ENCODE assay signal across 8 cellular contexts in the genomic region with DNA sequence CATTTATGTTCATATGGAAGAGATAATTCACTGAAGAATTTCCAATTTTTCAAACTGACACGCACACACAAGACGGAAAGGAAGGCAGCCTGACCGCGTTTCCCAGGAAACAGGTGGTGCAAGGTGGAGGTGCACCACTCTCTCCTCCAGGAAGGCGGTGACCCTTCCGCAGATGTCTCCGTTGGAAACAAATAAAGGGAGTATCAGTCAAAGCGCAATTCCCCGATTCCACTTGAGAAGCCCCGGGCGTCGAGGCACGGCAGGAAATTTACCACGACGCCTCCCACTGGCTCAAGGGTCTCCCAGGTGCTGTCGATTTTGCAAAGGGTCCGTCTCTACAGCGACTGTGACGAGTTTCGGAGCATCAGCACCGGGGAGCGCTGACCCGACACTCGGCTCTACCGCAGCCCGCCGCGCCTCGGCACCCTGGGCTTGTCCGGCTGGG. TPM values are rescaled to one million over a fixed set of nuclear protein-coding genes. Genes with fewer than 3 reads are reported as not detected.
DNase-seq lines count a peak whose midpoint lies in the region; ATAC-seq and TF ChIP-seq lines count a peak whose summit lies in the region.

No MANE protein-coding gene starts in this region.

- TF ChIP-seq RAD21 in liver (IDR thresholded peaks at IDR 0.05), result no peak

- no peak for DNase-seq in CD8-positive, alpha-beta T cell
- peak; percentile 57 for DNase-seq in HT-29 (ENCODE audit: low spot score)
- DNase-seq in astrocyte of the cerebellum (ENCODE audit: low read depth), result no peak
- no peak for DNase-seq in upper lobe of left lung
- DNase-seq in sciatic nerve (ENCODE audit: low spot score), result no peak
- DNase-seq in activated naive CD4-positive, alpha-beta T cell (lab: John Stamatoyannopoulos, UW), result no peak
- no peak for DNase-seq in GM20000 (ENCODE audit: low spot score)

- no peaks in the 10 kb centered on the region for H3K27me3 Mint-ChIP-seq in CD8-positive, alpha-beta T cell (ENCODE audit: low read depth)

- H3K4me1 Mint-ChIP-seq in CD8-positive, alpha-beta T cell (ENCODE audit: low read depth), result peaks cover 24% of the 10 kb centered on the region

- peaks cover 19% of the 10 kb centered on the region for H3K9me3 Mint-ChIP-seq in CD8-positive, alpha-beta T cell

- peak overlapping the region; percentile 79 for H3K27ac Mint-ChIP-seq in CD8-positive, alpha-beta T cell

- TF ChIP-seq POLR2A in upper lobe of left lung (IDR thresholded peaks at IDR 0.05), result no peak

- CTCF ChIA-PET in CD8-positive, alpha-beta T cell (lab: Charles Lee), result interaction anchor here (0.6 kb wide), 2 partner anchors 40 to 49 kb away, joined by 3 read pairs; no protein-coding TSS in a partner anchor

- in situ Hi-C loops in astrocyte of the cerebellum (cut with HindIII; ENCODE audit: low sequenced_read_pairs), result no loop called here

- peaks cover 19% of the 10 kb centered on the region for H3K36me3 Mint-ChIP-seq in CD8-positive, alpha-beta T cell

- POLR2A ChIA-PET in CD8-positive, alpha-beta T cell (lab: Charles Lee), result no interaction called here

- H3K4me3 Mint-ChIP-seq in CD8-positive, alpha-beta T cell, result peak overlapping the region; percentile 89

- WGBS in liver, result 4% methylated on average over 30 of the region's 30 CpGs
- 1% methylated on average over 7 to 22 of the region's 30 CpGs for WGBS in upper lobe of left lung, 2 donors

- peak overlapping the region in 1 of 2 donors; percentile 78 for H3K9ac ChIP-seq in liver (ENCODE audit: low read depth in 1 of 2, low read length in 2 of 2)

- intact Hi-C loops in CD8-positive, alpha-beta T cell (cut with DNase I, micrococcal nuclease), result loop anchor here (2.0 to 10.0 kb wide), 13 partner anchors 174 to 1888 kb away; a partner anchor contains a TSS
- intact Hi-C loops in sciatic nerve (cut with DNase I), result no loop called here

- TF ChIP-seq EP300 in upper lobe of left lung (IDR thresholded peaks at IDR 0.05), result no peak

- H3K9me3 ChIP-seq in CD8-positive, alpha-beta T cell (ENCODE audit: low read length), result no peaks in the 10 kb centered on the region
- no peaks in the 10 kb centered on the region for H3K9me3 ChIP-seq in liver (ENCODE audit: control insufficient read depth in 4 of 4, low read length in 3 of 4)
- no peaks in the 10 kb centered on the region for H3K9me3 ChIP-seq in upper lobe of left lung

- H3K36me3 ChIP-seq in CD8-positive, alpha-beta T cell (ENCODE audit: insufficient read depth, low read length), result no peaks in the 10 kb centered on the region
- no peaks in the 10 kb centered on the region for H3K36me3 ChIP-seq in liver (ENCODE audit: control insufficient read depth in 4 of 4, insufficient read depth in 3 of 4, low read depth in 1 of 4, low read length in 3 of 4)
- H3K36me3 ChIP-seq in upper lobe of left lung, result peaks cover 0 to 4% (median 0%) of the 10 kb centered on the region in 4 donors

- ATAC-seq in CD8-positive, alpha-beta T cell, result no peak
- ATAC-seq in upper lobe of left lung (ENCODE audit: low FRiP score in 2 of 2), result no peak
- ATAC-seq in sciatic nerve, result no peak

- peaks cover 16% of the 10 kb centered on the region for H3K4me1 ChIP-seq in CD8-positive, alpha-beta T cell (ENCODE audit: insufficient read depth, low read length)
- H3K4me1 ChIP-seq in liver (ENCODE audit: control insufficient read depth in 4 of 4, insufficient read depth in 4 of 4, low read length in 3 of 4), result peaks cover 3 to 38% (median 31%) of the 10 kb centered on the region in 4 donors
- H3K4me1 ChIP-seq in upper lobe of left lung, result peaks cover 8 to 21% (median 10%) of the 10 kb centered on the region in 4 donors

- peak overlapping the region; percentile 80 for H3K4me3 ChIP-seq in CD8-positive, alpha-beta T cell (ENCODE audit: low read depth, low read length)
- H3K4me3 ChIP-seq in astrocyte of the cerebellum (ENCODE audit: low read depth, low read length) (peak overlapping the region; percentile 81), liver (ENCODE audit: low read depth in 1 of 3, low read length in 3 of 3) (peak overlapping the region; percentile 80 to 91 (median 82)), upper lobe of left lung (peak overlapping the region; percentile 73 to 89 (median 88))

- no peaks in the 10 kb centered on the region for H3K27me3 ChIP-seq in CD8-positive, alpha-beta T cell (ENCODE audit: insufficient read depth, low read length)
- H3K27me3 ChIP-seq in liver (ENCODE audit: control insufficient read depth in 4 of 4, insufficient read depth in 4 of 4, low read length in 3 of 4), result no peaks in the 10 kb centered on the region
- no peaks in the 10 kb centered on the region for H3K27me3 ChIP-seq in upper lobe of left lung

- peak overlapping the region; percentile 44 for H3K27ac ChIP-seq in CD8-positive, alpha-beta T cell (ENCODE audit: low read depth, low read length)
- peak overlapping the region; percentile 84 to 98 for H3K27ac ChIP-seq in liver (ENCODE audit: low read depth in 1 of 2, low read length in 2 of 2)
- H3K27ac ChIP-seq in upper lobe of left lung, result peak overlapping the region in 3 of 4 donors; percentile 86 to 94 (median 91)

- TF ChIP-seq CTCF in CD8-positive, alpha-beta T cell (IDR thresholded peaks at IDR 0.05), result no peak
- TF ChIP-seq CTCF in astrocyte of the cerebellum (IDR thresholded peaks at IDR 0.05; ENCODE audit: low read depth, low read length, missing control alignments), result no peak
- TF ChIP-seq CTCF in liver (IDR thresholded peaks at IDR 0.05; ENCODE audit: low read depth, low read length, missing input control), result no peak
- no peak for TF ChIP-seq CTCF in upper lobe of left lung (IDR thresholded peaks at IDR 0.05)
- no peak for TF ChIP-seq CTCF in GM20000 (IDR thresholded peaks at IDR 0.05; ENCODE audit: extremely low read depth, missing control alignments)

TF ChIP-seq in liver, 16 proteins besides CTCF, POLR2A, EP300 and RAD21:
- no peak for TF ChIP-seq SP1 (IDR thresholded peaks at IDR 0.05)
- no peak for TF ChIP-seq FOXA2 (IDR thresholded peaks at IDR 0.05)
- no peak for TF ChIP-seq RXRA (IDR thresholded peaks at IDR 0.05)
- no peak for TF ChIP-seq TAF1 (conservative IDR thresholded peaks at IDR 0.05)
- TF ChIP-seq, protein P1, sequence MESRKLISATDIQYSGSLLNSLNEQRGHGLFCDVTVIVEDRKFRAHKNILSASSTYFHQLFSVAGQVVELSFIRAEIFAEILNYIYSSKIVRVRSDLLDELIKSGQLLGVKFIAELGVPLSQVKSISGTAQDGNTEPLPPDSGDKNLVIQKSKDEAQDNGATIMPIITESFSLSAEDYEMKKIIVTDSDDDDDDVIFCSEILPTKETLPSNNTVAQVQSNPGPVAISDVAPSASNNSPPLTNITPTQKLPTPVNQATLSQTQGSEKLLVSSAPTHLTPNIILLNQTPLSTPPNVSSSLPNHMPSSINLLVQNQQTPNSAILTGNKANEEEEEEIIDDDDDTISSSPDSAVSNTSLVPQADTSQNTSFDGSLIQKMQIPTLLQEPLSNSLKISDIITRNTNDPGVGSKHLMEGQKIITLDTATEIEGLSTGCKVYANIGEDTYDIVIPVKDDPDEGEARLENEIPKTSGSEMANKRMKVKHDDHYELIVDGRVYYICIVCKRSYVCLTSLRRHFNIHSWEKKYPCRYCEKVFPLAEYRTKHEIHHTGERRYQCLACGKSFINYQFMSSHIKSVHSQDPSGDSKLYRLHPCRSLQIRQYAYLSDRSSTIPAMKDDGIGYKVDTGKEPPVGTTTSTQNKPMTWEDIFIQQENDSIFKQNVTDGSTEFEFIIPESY (IDR thresholded peaks at IDR 0.05), result no peak
- TF ChIP-seq HNF4A (conservative IDR thresholded peaks at IDR 0.05), result no peak
- TF ChIP-seq, protein P2, sequence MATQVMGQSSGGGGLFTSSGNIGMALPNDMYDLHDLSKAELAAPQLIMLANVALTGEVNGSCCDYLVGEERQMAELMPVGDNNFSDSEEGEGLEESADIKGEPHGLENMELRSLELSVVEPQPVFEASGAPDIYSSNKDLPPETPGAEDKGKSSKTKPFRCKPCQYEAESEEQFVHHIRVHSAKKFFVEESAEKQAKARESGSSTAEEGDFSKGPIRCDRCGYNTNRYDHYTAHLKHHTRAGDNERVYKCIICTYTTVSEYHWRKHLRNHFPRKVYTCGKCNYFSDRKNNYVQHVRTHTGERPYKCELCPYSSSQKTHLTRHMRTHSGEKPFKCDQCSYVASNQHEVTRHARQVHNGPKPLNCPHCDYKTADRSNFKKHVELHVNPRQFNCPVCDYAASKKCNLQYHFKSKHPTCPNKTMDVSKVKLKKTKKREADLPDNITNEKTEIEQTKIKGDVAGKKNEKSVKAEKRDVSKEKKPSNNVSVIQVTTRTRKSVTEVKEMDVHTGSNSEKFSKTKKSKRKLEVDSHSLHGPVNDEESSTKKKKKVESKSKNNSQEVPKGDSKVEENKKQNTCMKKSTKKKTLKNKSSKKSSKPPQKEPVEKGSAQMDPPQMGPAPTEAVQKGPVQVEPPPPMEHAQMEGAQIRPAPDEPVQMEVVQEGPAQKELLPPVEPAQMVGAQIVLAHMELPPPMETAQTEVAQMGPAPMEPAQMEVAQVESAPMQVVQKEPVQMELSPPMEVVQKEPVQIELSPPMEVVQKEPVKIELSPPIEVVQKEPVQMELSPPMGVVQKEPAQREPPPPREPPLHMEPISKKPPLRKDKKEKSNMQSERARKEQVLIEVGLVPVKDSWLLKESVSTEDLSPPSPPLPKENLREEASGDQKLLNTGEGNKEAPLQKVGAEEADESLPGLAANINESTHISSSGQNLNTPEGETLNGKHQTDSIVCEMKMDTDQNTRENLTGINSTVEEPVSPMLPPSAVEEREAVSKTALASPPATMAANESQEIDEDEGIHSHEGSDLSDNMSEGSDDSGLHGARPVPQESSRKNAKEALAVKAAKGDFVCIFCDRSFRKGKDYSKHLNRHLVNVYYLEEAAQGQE (IDR thresholded peaks at IDR 0.05), result no peak
- TF ChIP-seq, protein P3, sequence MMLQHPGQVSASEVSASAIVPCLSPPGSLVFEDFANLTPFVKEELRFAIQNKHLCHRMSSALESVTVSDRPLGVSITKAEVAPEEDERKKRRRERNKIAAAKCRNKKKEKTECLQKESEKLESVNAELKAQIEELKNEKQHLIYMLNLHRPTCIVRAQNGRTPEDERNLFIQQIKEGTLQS (IDR thresholded peaks at IDR 0.05), result no peak
- no peak for TF ChIP-seq HNF4G (IDR thresholded peaks at IDR 0.05)
- TF ChIP-seq EGR1 (IDR thresholded peaks at IDR 0.05; ENCODE audit: low read depth in 2 of 2), result no peak

RNA-seq across cellular contexts. Expression of a gene that starts 0.8 kb away (rescaled TPM):
- 1 to 10 TPM; 2.4 to 2.9 TPM for total RNA-seq in CD8-positive, alpha-beta T cell
- 4.8 and 7.2 TPM in 2 replicates for total RNA-seq in HT-29 (2014; rRNA removed; shearing (Covaris generic))
- total RNA-seq in liver, result 10 to 100 TPM in 1 of 2 donors, 1 to 10 TPM in 1; 6.4 to 21.7 TPM
- 10 to 100 TPM in 1 of 2 donors, 1 to 10 TPM in 1; 8.9 to 10.7 TPM for polyA plus RNA-seq in liver
- total RNA-seq in upper lobe of left lung, result 10 to 100 TPM in 1 of 6 donors, 1 to 10 TPM in 5; 2.6 to 10.5 (median 5.7) TPM
- 1.5 TPM for total RNA-seq in sciatic nerve

RNA-seq across cellular contexts. Expression of a gene that starts 53.6 kb away (rescaled TPM):
- 1 to 10 TPM; 3.9 to 4.3 TPM for total RNA-seq in CD8-positive, alpha-beta T cell
- 6.6 and 7.1 TPM in 2 replicates for total RNA-seq in HT-29 (2014; rRNA removed; shearing (Covaris generic))
- total RNA-seq in liver (10 to 100 TPM; 14.9 to 39.8 TPM), upper lobe of left lung (100 to 1,000 TPM in 1 of 6 donors, 10 to 100 TPM in 5; 15.8 to 173 (median 34.1) TPM), sciatic nerve (39.9 TPM)
- 10 to 100 TPM; 15.5 to 52.9 TPM for polyA plus RNA-seq in liver
